13 cellular contexts compared by ENCODE assay signal in the genomic region with DNA sequence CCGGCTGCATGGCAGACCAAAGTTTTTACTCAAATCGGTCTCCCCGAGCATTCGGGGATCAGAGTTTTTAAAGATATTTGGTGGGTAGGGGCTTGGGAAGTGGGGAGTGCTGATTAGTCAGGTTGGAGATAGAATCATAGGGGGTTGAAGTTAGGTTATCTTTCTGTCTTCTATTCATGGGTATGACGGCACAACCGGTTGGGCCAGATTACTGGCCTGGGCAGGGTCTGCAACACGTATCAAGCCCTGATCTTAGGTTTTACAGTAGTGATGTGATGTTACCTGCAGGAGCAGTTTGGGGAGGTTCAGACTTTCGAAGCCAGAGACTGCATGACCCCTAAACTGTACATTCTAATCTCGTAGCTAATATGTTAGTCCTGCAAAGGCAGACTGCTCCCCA. TPM values are rescaled to one million over a fixed set of nuclear protein-coding genes. Genes with fewer than 3 reads are reported as not detected.
"Had no signal": no experiment of that assay in that cellular context is flagged by ENCODE, and none has a peak within 500 bp of the region (broad histone marks: within the 10 kb centered on the region; RNA-seq: fewer than 3 reads in every experiment).

No MANE protein-coding gene starts in this region.

RNA-seq across cellular contexts. Expression of gene POTEM, which starts 30.4 kb away (rescaled TPM):
- total RNA-seq: activated CD4-positive, alpha-beta memory T cell treated with anti-CD3 and anti-CD28 coated beads for 36 hours; activated CD4-positive, alpha-beta memory T cell treated with anti-CD3 and anti-CD28 coated beads, Interleukin-2, amount 10 ng/mL, durations not matched to agents 7 days and 5 days; activated CD4-positive, alpha-beta T cell treated with anti-CD3 and anti-CD28 coated beads for 36 hours; activated CD4-positive, alpha-beta T cell treated with anti-CD3 and anti-CD28 coated beads, Interleukin-2, amount 10 ng/mL, durations not matched to agents 24 days and 14 days; activated CD4-positive, alpha-beta T cell treated with anti-CD3 and anti-CD28 coated beads, Interleukin-2, amount 10 ng/mL, durations not matched to agents 7 days and 5 days; activated CD8-positive, alpha-beta memory T cell treated with anti-CD3 and anti-CD28 coated beads for 36 hours; activated CD8-positive, alpha-beta memory T cell treated with anti-CD3 and anti-CD28 coated beads, Interleukin-2, amount 10 ng/mL, durations not matched to agents 7 days and 5 days; activated CD8-positive, alpha-beta T cell treated with anti-CD3 and anti-CD28 coated beads for 36 hours; activated CD8-positive, alpha-beta T cell treated with anti-CD3 and anti-CD28 coated beads, Interleukin-2, amount 10 ng/mL, durations not matched to agents 7 days and 5 days; T-helper 1 cell treated with Interleukin-12 subunit alpha and Interleukin-12 subunit beta and Interleukin-4 antibody, amounts not matched to agents 30 ng/mL and 1 ng/mL, for 36 hours; T-helper 17 cell; T-helper 2 cell treated with Interferon-gamma antibody and Interleukin-4, amounts not matched to agents 100 ng/mL and 5 ng/mL, for 36 hours; WTC11 had no signal
